17 cellular contexts compared by ENCODE assay signal in the genomic region with DNA sequence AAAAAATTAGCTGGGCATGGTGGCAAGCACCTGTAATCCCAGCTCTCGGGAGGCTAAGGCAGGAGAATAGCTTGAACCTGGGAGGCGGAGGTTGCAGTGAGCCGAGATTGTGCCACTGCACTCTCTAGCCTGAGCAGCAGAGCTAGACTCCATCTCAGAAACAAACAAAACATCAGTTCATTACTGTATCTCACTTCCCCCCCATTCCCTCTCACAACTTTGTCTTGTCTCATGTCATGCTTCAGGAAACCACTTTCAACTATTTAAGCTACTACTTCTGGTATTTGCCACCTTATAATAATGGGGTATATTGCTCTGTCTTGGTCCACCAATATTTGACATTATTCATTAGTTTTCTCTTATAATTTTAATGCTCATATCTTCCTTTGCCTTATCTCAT. TPM values are rescaled to one million over a fixed set of nuclear protein-coding genes. Genes with fewer than 3 reads are reported as not detected.
DNase-seq lines count a peak whose midpoint lies in the region; ATAC-seq and TF ChIP-seq lines count a peak whose summit lies in the region.
"Had no signal": no experiment of that assay in that cellular context is flagged by ENCODE, and none has a peak within 500 bp of the region (broad histone marks: within the 10 kb centered on the region; RNA-seq: fewer than 3 reads in every experiment).

No MANE protein-coding gene starts in this region.

- H3K9me3 ChIP-seq in iPS-18a (ENCODE audit: control insufficient read depth, low read depth, low read length) (no peaks in the 10 kb centered on the region), ovary (no peaks in the 10 kb centered on the region)

- no peak overlapping the region for H3K27ac ChIP-seq in iPS-18a (ENCODE audit: low read length)
- no peak overlapping the region for H3K27ac ChIP-seq in ovary

- peak; percentile 55 for ATAC-seq in GM18858 (IDR thresholded peaks at IDR 0.05; ENCODE audit: unreplicated experiment)
- peak; percentile 66 for ATAC-seq in GM21526 (IDR thresholded peaks at IDR 0.05; ENCODE audit: low FRiP score, unreplicated experiment)
- ATAC-seq in HG03064 (IDR thresholded peaks at IDR 0.05; ENCODE audit: low read depth, unreplicated experiment): peak; percentile 70
- no peak for ATAC-seq in HG03045 (IDR thresholded peaks at IDR 0.05; ENCODE audit: unreplicated experiment)
- ATAC-seq: activated T-cell treated with anti-CD3 and anti-CD28 coated beads, Interleukin-2, amount 50 U/mL, for 4 hours; HCT116; K562; stimulated activated effector memory CD8-positive, alpha-beta T cell treated with anti-CD3 and anti-CD28 coated beads, Interleukin-12 subunit alpha, Interleukin-12 subunit beta, amount 100 ng/mL, for 72 hours had no signal

- no peaks in the 10 kb centered on the region for H3K36me3 ChIP-seq in iPS-18a (ENCODE audit: control insufficient read depth, low read depth, low read length)
- H3K36me3 ChIP-seq in ovary: no peaks in the 10 kb centered on the region

- no peak for TF ChIP-seq CTCF in ovary (IDR thresholded peaks at IDR 0.05)

- H3K27me3 ChIP-seq in iPS-18a (ENCODE audit: control insufficient read depth, insufficient read depth, low read length) (no peaks in the 10 kb centered on the region), ovary (no peaks in the 10 kb centered on the region)

- DNase-seq in HK-2 (ENCODE audit: unreplicated experiment) (no peak), ovary (no peak), OCI-M1 (lab: John Stamatoyannopoulos, UW) (no peak)
- DNase-seq: activated CD4-positive, alpha-beta T cell treated with anti-CD3 and anti-CD28 coated beads, Interleukin-2, amount 50 U/mL, for 1 hour; activated naive CD8-positive, alpha-beta T cell treated with anti-CD3 and anti-CD28 coated beads for 36 hours; activated T-cell treated with anti-CD3 and anti-CD28 coated beads, Interleukin-2, amount 50 U/mL, for 4 hours; DMS153; hippocampal formation; NCI-H1105 had no signal

- no peak for TF ChIP-seq EP300 in ovary (IDR thresholded peaks at IDR 0.05)

- no peak overlapping the region for H3K4me3 ChIP-seq in iPS-18a (ENCODE audit: low read length)
- no peak overlapping the region for H3K4me3 ChIP-seq in ovary
- H3K4me3 ChIP-seq: K562 had no signal

- intact Hi-C loops in ovary (cut with DNase I): no loop called here

- H3K4me1 ChIP-seq in iPS-18a (ENCODE audit: control insufficient read depth, low read depth, low read length) (peaks cover 27% of the 10 kb centered on the region), ovary (ENCODE audit: insufficient read depth) (peaks cover 5% of the 10 kb centered on the region)

- H3K9ac ChIP-seq in iPS-18a (ENCODE audit: low read length): peak overlapping the region; percentile 5

- 94 to 97% (median 96%) methylated on average over 3 of the region's 3 CpGs for WGBS in ovary, 3 donors

- TF ChIP-seq POLR2A in ovary (IDR thresholded peaks at IDR 0.05): no peak

RNA-seq across cellular contexts. Expression of a gene that starts 26.2 kb away (rescaled TPM):
- total RNA-seq in ovary: 10 to 100 TPM; 15.0 to 29.7 (median 23.2) TPM
- 10 to 100 TPM in 1 of 2 donors, 1 to 10 TPM in 1; 8.9 to 14.6 TPM for polyA plus RNA-seq in ovary
